In genomic region chr16:88647178-88648070, GRCh38 we compare ENCODE assay signal across 15 cellular contexts. TPM values are rescaled to one million over a fixed set of nuclear protein-coding genes. Genes with fewer than 3 reads are reported as not detected.
DNase-seq lines count a peak whose midpoint lies in the region; ATAC-seq and TF ChIP-seq lines count a peak whose summit lies in the region.
"Had no signal": no experiment of that assay in that cellular context is flagged by ENCODE, and none has a peak within 500 bp of the region (broad histone marks: within the 10 kb centered on the region; RNA-seq: fewer than 3 reads in every experiment).

No MANE protein-coding gene starts in this region.

- no peak overlapping the region for H3K27ac ChIP-seq in CD4-positive, alpha-beta T cell (ENCODE audit: low read depth, low read length)
- H3K27ac ChIP-seq in HEK293 (ENCODE audit: extremely low read depth, low read depth, low read length), result no peak overlapping the region
- H3K27ac ChIP-seq in lower lobe of right lung, result no peak overlapping the region
- no peak overlapping the region for H3K27ac ChIP-seq in RWPE1

- DNase-seq in CD4-positive, alpha-beta T cell, result no peak
- DNase-seq in naive B cell (no peak), lower lobe of right lung (no peak), NCI-H1436 treated with DMSO at 0.1 percent for 48 hours (lab: John Stamatoyannopoulos, UW) (no peak), RWPE1 (ENCODE audit: low spot score) (no peak)
- DNase-seq: ACHN, HCEC 1CT, NCI-H1048, NCI-H2107, NCI-H345, NCI-H526 treated with DMSO at 0.1 percent for 48 hours, SIG-M5 had no signal

- H3K4me3 Mint-ChIP-seq in CD4-positive, alpha-beta T cell, result peak overlapping the region; percentile 25
- H3K4me3 Mint-ChIP-seq in dendritic cell treated with granulocyte-macrophage colony-stimulating factor and Interleukin-4, amounts not matched to agents 40 ng/mL and 50 ng/mL, for 4 days, result peak overlapping the region; percentile 30
- H3K4me3 Mint-ChIP-seq in naive B cell, result peak overlapping the region in 7 of 8 donors; percentile 12 to 92 (median 40)

- H3K4me3 ChIP-seq in HEK293 (ENCODE audit: low read depth, low read length), result no peak overlapping the region
- no peak overlapping the region for H3K4me3 ChIP-seq in lower lobe of right lung

- intact Hi-C loops in CD4-positive, alpha-beta T cell (cut with DNase I, micrococcal nuclease), result no loop called here
- intact Hi-C loops in dendritic cell treated with granulocyte-macrophage colony-stimulating factor and Interleukin-4, amounts not matched to agents 40 ng/mL and 50 ng/mL, for 4 days (cut with micrococcal nuclease), result no loop called here
- intact Hi-C loops in lower lobe of right lung (cut with DNase I), result no loop called here

- no peak for TF ChIP-seq CTCF in CD4-positive, alpha-beta T cell (IDR thresholded peaks at IDR 0.05)
- TF ChIP-seq CTCF in HEK293 (tag by site-specific recombination; IDR thresholded peaks at IDR 0.05) (no peak), lower lobe of right lung (IDR thresholded peaks at IDR 0.05) (no peak), RWPE1 (conservative IDR thresholded peaks at IDR 0.05; ENCODE audit: low read depth) (no peak)

- peaks cover 19% of the 10 kb centered on the region for H3K4me1 Mint-ChIP-seq in CD4-positive, alpha-beta T cell (ENCODE audit: low read depth)
- peaks cover 87% of the 10 kb centered on the region for H3K4me1 Mint-ChIP-seq in dendritic cell treated with granulocyte-macrophage colony-stimulating factor and Interleukin-4, amounts not matched to agents 40 ng/mL and 50 ng/mL, for 4 days (ENCODE audit: low read depth)
- peaks cover 38 to 49% (median 48%) of the 10 kb centered on the region in 3 donors for H3K4me1 Mint-ChIP-seq in naive B cell

- POLR2A ChIA-PET in CD4-positive, alpha-beta T cell (lab: Charles Lee), result no interaction called here
- POLR2A ChIA-PET in HEK293 (lab: Yijun Ruan, JAX) (interaction anchor here (0.6 to 1.1 kb wide), 2 partner anchors 10 to 546 kb away, joined by 4 read pairs; no protein-coding TSS in a partner anchor), RWPE1 (lab: Yijun Ruan, JAX; ENCODE audit: low non-redundant PET) (no interaction called here)

- no peaks in the 10 kb centered on the region for H3K27me3 ChIP-seq in CD4-positive, alpha-beta T cell (ENCODE audit: control insufficient read depth, insufficient read depth, low read length)
- no peaks in the 10 kb centered on the region for H3K27me3 ChIP-seq in lower lobe of right lung (ENCODE audit: low read depth)

- peaks cover 0 to 27% of the 10 kb centered on the region in 2 experiments; a peak in 2 of 3 replicates for H3K36me3 ChIP-seq in HEK293 (ENCODE audit: control insufficient read depth in 2 of 2, insufficient read depth in 1 of 2, low read length in 2 of 2)
- peaks cover 18% of the 10 kb centered on the region for H3K36me3 ChIP-seq in lower lobe of right lung

- H3K27me3 Mint-ChIP-seq in CD4-positive, alpha-beta T cell, result no peaks in the 10 kb centered on the region
- no peaks in the 10 kb centered on the region for H3K27me3 Mint-ChIP-seq in dendritic cell treated with granulocyte-macrophage colony-stimulating factor and Interleukin-4, amounts not matched to agents 40 ng/mL and 50 ng/mL, for 4 days
- no peaks in the 10 kb centered on the region for H3K27me3 Mint-ChIP-seq in naive B cell

- CTCF ChIA-PET in CD4-positive, alpha-beta T cell (lab: Charles Lee), result no interaction called here
- CTCF ChIA-PET in HEK293 (lab: Yijun Ruan, JAX), result interaction anchor here (0.7 kb wide), 1 partner anchor 90 kb away, joined by 3 read pairs; no protein-coding TSS in a partner anchor
- CTCF ChIA-PET in RWPE1 (lab: Yijun Ruan, JAX), result no interaction called here

- no peak for ATAC-seq in CD4-positive, alpha-beta T cell (ENCODE audit: poor library complexity)
- no peak for ATAC-seq in naive B cell (ENCODE audit: low read depth in 2 of 2)
- no peak for ATAC-seq in lower lobe of right lung
- ATAC-seq in GM21447 (IDR thresholded peaks at IDR 0.05; ENCODE audit: unreplicated experiment), result no peak

- no peaks in the 10 kb centered on the region for H3K9me3 ChIP-seq in CD4-positive, alpha-beta T cell (ENCODE audit: control insufficient read depth, low read length)
- H3K9me3 ChIP-seq in HEK293 (ENCODE audit: control insufficient read depth, insufficient read depth, low read depth, low read length), result no peaks in the 10 kb centered on the region
- no peaks in the 10 kb centered on the region for H3K9me3 ChIP-seq in lower lobe of right lung

- H3K36me3 Mint-ChIP-seq in CD4-positive, alpha-beta T cell (ENCODE audit: low read depth), result peaks cover 31% of the 10 kb centered on the region
- H3K36me3 Mint-ChIP-seq in dendritic cell treated with granulocyte-macrophage colony-stimulating factor and Interleukin-4, amounts not matched to agents 40 ng/mL and 50 ng/mL, for 4 days (ENCODE audit: low read depth), result peaks cover 100% of the 10 kb centered on the region
- H3K36me3 Mint-ChIP-seq in naive B cell, result peaks cover 0 to 12% of the 10 kb centered on the region in 2 donors

- H3K9me3 Mint-ChIP-seq in CD4-positive, alpha-beta T cell, result no peaks in the 10 kb centered on the region
- H3K9me3 Mint-ChIP-seq in dendritic cell treated with granulocyte-macrophage colony-stimulating factor and Interleukin-4, amounts not matched to agents 40 ng/mL and 50 ng/mL, for 4 days, result no peaks in the 10 kb centered on the region
- no peaks in the 10 kb centered on the region for H3K9me3 Mint-ChIP-seq in naive B cell

- H3K4me1 ChIP-seq in HEK293 (ENCODE audit: control insufficient read depth, insufficient read depth, low read length) (peaks cover 7% of the 10 kb centered on the region; the same call in 1 of the 2 replicates), lower lobe of right lung (peaks cover 29% of the 10 kb centered on the region)

- no peak overlapping the region for H3K27ac Mint-ChIP-seq in CD4-positive, alpha-beta T cell
- H3K27ac Mint-ChIP-seq in dendritic cell treated with granulocyte-macrophage colony-stimulating factor and Interleukin-4, amounts not matched to agents 40 ng/mL and 50 ng/mL, for 4 days, result no peak overlapping the region
- peak overlapping the region in 1 of 6 donors; percentile 85 for H3K27ac Mint-ChIP-seq in naive B cell

TF ChIP-seq in HEK293, 187 proteins besides CTCF, POLR2A, EP300 and RAD21 (continues in another document):
- TF ChIP-seq ZNF624 (tag by site-specific recombination; IDR thresholded peaks at IDR 0.05) (no peak), ZNF654 (tag by site-specific recombination; IDR thresholded peaks at IDR 0.05; ENCODE audit: low read depth) (no peak), TRIM28 (IDR thresholded peaks at IDR 0.05; ENCODE audit: borderline replicate concordance, low read length) (no peak), ZBTB7A (tag by site-specific recombination; IDR thresholded peaks at IDR 0.05; ENCODE audit: low read depth) (no peak), ZNF266 (tag by site-specific recombination; IDR thresholded peaks at IDR 0.05; ENCODE audit: low read depth) (no peak), BCL11A (tag by site-specific recombination; IDR thresholded peaks at IDR 0.05; ENCODE audit: low read depth) (no peak), ZBTB8A (tag by site-specific recombination; IDR thresholded peaks at IDR 0.05) (0 out of 2 replicates have a peak, but pooled peaks have one; percentile 22), ZNF837 (tag by site-specific recombination; IDR thresholded peaks at IDR 0.05) (no peak), KLF9 (tag by site-specific recombination; IDR thresholded peaks at IDR 0.05; ENCODE audit: low read depth) (no peak), ZNF394 (tag by site-specific recombination; IDR thresholded peaks at IDR 0.05; ENCODE audit: borderline replicate concordance) (peak; percentile 68; the same call in 1 of the 2 replicates), ZBTB17 (tag by site-specific recombination; IDR thresholded peaks at IDR 0.05) (no peak), ZNF121 (tag by site-specific recombination; IDR thresholded peaks at IDR 0.05) (peak; percentile 84), ZSCAN18 (tag by site-specific recombination; IDR thresholded peaks at IDR 0.05) (no peak)

RNA-seq across cellular contexts. Expression of gene CYBA, which starts 3.4 kb away (rescaled TPM):
- total RNA-seq in CD4-positive, alpha-beta T cell, result 100 to 1,000 TPM; 292 to 294 TPM
- 1,000 to 10,000 TPM; 1,408 to 2,468 (median 1,616) TPM for polyA plus RNA-seq in naive B cell (ENCODE audit: low read depth in 6 of 6)
- 371 TPM for total RNA-seq in lower lobe of right lung

RNA-seq across cellular contexts. Expression of gene IL17C, which starts 9.1 kb away (rescaled TPM):
- total RNA-seq in CD4-positive, alpha-beta T cell, result under 1 TPM in 1 of 2 experiments, not detected in 1; 0.77 TPM
- polyA plus RNA-seq in naive B cell (ENCODE audit: low read depth in 6 of 6), result 1 to 10 TPM in 1 of 6 donors, under 1 TPM in 3, not detected in 2; 0.39 to 1.3 (median 0.86) TPM
- not detected for total RNA-seq in lower lobe of right lung

RNA-seq across cellular contexts. Expression of gene MVD, which starts 15.5 kb away (rescaled TPM):
- total RNA-seq in CD4-positive, alpha-beta T cell, result 10 to 100 TPM; 74.2 to 76.9 TPM
- polyA plus RNA-seq in naive B cell (ENCODE audit: low read depth in 6 of 6), result 10 to 100 TPM in 5 of 6 donors, 1 to 10 TPM in 1; 9.7 to 36.1 (median 18.2) TPM
- 71.8 TPM for total RNA-seq in lower lobe of right lung

RNA-seq across cellular contexts. Expression of gene SNAI3, which starts 38.9 kb away (rescaled TPM):
- total RNA-seq in CD4-positive, alpha-beta T cell, result 1 to 10 TPM; 3.0 to 3.5 TPM
- 1 to 10 TPM; 1.4 to 9.0 (median 5.9) TPM for polyA plus RNA-seq in naive B cell (ENCODE audit: low read depth in 6 of 6)
- total RNA-seq in lower lobe of right lung, result 6.1 TPM

RNA-seq across cellular contexts. Expression of gene RNF166, which starts 58.8 kb away (rescaled TPM):
- total RNA-seq in CD4-positive, alpha-beta T cell, result 100 to 1,000 TPM; 334 to 355 TPM
- 10 to 100 TPM; 28.0 to 42.5 (median 33.0) TPM for polyA plus RNA-seq in naive B cell (ENCODE audit: low read depth in 6 of 6)
- total RNA-seq in lower lobe of right lung, result 61.9 TPM
